ENCODE assay signal across 1 cellular context in the genomic region with DNA sequence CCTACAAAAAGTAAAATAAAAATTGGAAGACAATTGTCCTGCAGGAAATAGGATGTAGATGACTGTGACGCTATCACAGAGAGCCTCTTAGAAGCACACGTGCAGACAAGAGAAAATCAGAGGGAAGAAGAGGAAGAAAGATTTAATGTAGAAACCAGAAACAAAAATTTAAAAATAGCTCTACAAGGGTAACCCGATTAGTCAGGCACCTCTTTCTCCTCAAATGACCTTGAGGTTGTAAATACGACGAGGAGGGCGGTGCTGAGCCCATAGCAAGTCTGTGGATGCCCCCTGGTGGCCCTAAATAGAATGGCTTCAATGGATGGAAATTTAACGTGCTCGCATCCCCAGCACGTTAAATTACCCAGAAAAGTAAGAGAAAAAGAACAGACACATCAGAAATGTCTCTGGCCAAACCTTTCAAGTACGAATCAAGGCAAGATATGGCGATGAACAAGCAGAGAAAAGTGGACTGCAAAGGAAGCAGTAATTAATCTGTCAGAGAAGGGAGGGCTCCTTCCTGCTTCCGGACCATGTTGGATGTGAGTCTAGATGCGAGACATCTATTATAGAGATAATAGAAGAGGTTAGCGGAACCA.
TF ChIP-seq lines count a peak whose summit lies in the region.

No MANE protein-coding gene starts in this region.

TF ChIP-seq in HepG2, 621 proteins besides CTCF, POLR2A, EP300 and RAD21 (continued from another document):
- TF ChIP-seq, protein P1, sequence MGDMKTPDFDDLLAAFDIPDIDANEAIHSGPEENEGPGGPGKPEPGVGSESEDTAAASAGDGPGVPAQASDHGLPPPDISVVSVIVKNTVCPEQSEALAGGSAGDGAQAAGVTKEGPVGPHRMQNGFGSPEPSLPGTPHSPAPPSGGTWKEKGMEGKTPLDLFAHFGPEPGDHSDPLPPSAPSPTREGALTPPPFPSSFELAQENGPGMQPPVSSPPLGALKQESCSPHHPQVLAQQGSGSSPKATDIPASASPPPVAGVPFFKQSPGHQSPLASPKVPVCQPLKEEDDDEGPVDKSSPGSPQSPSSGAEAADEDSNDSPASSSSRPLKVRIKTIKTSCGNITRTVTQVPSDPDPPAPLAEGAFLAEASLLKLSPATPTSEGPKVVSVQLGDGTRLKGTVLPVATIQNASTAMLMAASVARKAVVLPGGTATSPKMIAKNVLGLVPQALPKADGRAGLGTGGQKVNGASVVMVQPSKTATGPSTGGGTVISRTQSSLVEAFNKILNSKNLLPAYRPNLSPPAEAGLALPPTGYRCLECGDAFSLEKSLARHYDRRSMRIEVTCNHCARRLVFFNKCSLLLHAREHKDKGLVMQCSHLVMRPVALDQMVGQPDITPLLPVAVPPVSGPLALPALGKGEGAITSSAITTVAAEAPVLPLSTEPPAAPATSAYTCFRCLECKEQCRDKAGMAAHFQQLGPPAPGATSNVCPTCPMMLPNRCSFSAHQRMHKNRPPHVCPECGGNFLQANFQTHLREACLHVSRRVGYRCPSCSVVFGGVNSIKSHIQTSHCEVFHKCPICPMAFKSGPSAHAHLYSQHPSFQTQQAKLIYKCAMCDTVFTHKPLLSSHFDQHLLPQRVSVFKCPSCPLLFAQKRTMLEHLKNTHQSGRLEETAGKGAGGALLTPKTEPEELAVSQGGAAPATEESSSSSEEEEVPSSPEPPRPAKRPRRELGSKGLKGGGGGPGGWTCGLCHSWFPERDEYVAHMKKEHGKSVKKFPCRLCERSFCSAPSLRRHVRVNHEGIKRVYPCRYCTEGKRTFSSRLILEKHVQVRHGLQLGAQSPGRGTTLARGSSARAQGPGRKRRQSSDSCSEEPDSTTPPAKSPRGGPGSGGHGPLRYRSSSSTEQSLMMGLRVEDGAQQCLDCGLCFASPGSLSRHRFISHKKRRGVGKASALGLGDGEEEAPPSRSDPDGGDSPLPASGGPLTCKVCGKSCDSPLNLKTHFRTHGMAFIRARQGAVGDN (CRISPR knock-in tag; IDR thresholded peaks at IDR 0.05) = no peak
- TF ChIP-seq MEIS1 (CRISPR knock-in tag; IDR thresholded peaks at IDR 0.05; ENCODE audit: borderline replicate concordance) (peak; percentile 70; the same call in 1 of the 2 replicates), ZNF841 (CRISPR knock-in tag; IDR thresholded peaks at IDR 0.05; ENCODE audit: borderline replicate concordance) (no peak), SP5 (CRISPR knock-in tag; IDR thresholded peaks at IDR 0.05; ENCODE audit: borderline replicate concordance, low read depth) (peak; percentile 88; the same call in 1 of the 2 replicates), SRY (CRISPR knock-in tag; IDR thresholded peaks at IDR 0.05) (no peak), YEATS2 (CRISPR knock-in tag; IDR thresholded peaks at IDR 0.05; ENCODE audit: borderline replicate concordance) (peak; percentile 59; the same call in 1 of the 2 replicates), ZNF446 (CRISPR knock-in tag; IDR thresholded peaks at IDR 0.05) (no peak), ZNF235 (CRISPR knock-in tag; IDR thresholded peaks at IDR 0.05; ENCODE audit: borderline replicate concordance) (no peak), SP140L (CRISPR knock-in tag; IDR thresholded peaks at IDR 0.05; ENCODE audit: borderline replicate concordance) (0 out of 2 replicates have a peak, but pooled peaks have one; percentile 47), ERF (CRISPR knock-in tag; IDR thresholded peaks at IDR 0.05) (0 out of 2 replicates have a peak, but pooled peaks have one; percentile 19)
- TF ChIP-seq, protein P2, sequence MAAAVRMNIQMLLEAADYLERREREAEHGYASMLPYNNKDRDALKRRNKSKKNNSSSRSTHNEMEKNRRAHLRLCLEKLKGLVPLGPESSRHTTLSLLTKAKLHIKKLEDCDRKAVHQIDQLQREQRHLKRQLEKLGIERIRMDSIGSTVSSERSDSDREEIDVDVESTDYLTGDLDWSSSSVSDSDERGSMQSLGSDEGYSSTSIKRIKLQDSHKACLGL (CRISPR knock-in tag; IDR thresholded peaks at IDR 0.05) = no peak
- TF ChIP-seq, protein P3, sequence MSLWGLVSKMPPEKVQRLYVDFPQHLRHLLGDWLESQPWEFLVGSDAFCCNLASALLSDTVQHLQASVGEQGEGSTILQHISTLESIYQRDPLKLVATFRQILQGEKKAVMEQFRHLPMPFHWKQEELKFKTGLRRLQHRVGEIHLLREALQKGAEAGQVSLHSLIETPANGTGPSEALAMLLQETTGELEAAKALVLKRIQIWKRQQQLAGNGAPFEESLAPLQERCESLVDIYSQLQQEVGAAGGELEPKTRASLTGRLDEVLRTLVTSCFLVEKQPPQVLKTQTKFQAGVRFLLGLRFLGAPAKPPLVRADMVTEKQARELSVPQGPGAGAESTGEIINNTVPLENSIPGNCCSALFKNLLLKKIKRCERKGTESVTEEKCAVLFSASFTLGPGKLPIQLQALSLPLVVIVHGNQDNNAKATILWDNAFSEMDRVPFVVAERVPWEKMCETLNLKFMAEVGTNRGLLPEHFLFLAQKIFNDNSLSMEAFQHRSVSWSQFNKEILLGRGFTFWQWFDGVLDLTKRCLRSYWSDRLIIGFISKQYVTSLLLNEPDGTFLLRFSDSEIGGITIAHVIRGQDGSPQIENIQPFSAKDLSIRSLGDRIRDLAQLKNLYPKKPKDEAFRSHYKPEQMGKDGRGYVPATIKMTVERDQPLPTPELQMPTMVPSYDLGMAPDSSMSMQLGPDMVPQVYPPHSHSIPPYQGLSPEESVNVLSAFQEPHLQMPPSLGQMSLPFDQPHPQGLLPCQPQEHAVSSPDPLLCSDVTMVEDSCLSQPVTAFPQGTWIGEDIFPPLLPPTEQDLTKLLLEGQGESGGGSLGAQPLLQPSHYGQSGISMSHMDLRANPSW (CRISPR knock-in tag; IDR thresholded peaks at IDR 0.05; ENCODE audit: borderline replicate concordance) = peak; percentile 27; the same call in 1 of the 2 replicates
